8 cellular contexts compared by ENCODE assay signal in the genomic region with DNA sequence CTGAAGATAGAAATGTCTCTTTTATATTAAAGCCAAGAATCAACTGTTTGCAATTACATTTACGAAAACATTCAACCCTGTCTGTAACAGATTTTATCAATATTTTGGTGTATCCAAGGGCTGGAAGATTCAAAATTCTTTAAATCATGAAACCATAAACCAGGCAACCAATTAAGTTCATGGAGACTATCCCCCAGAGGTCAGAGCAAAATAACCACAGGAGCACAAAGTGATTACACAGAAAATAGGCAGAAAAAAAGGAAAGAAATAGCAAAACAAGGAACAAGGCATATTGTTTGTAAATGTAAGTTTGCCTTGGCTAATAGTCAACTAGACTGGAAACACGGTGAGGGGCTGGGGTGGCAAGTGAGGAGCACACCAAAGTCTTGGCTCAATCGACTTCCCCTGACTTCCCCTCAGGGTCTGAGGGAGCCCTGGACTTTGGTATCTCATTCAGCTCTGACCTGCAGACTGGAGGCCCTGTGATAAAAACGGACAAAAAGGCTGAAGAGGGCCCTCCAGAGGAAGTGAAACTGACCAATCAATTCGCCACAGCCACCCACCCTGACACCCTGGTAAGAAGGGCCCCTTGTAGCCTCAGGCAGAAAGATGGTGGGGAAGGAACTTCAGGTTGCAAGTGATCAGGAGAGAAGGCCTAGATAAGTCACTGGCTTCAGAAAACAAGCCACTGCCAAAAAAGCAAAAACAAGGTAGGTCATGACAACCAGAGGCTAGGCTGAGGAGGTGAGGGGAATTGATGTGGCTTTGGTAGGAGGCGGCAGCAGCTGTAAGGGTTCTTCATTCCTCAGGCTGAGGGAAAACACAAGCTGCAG. TPM values are rescaled to one million over a fixed set of nuclear protein-coding genes. Genes with fewer than 3 reads are reported as not detected.
A peak's percentile ranks its signal among the peaks of the same experiment; 100 is the strongest.
DNase-seq lines count a peak whose midpoint lies in the region; ATAC-seq and TF ChIP-seq lines count a peak whose summit lies in the region.

No MANE protein-coding gene starts in this region.

- no peak for TF ChIP-seq POLR2A in prostate gland (IDR thresholded peaks at IDR 0.05)

- TF ChIP-seq CTCF in prostate gland (IDR thresholded peaks at IDR 0.05), result no peak

- H3K27ac ChIP-seq in prostate gland, result peak overlapping the region; percentile 4 to 91

- DNase-seq in C1 segment of cervical spinal cord (lab: John Stamatoyannopoulos, UW) (peak in 13 of 14 donors; percentile 7 to 76 (median 56)), NCI-H69 (lab: John Stamatoyannopoulos, UW) (peak; percentile 32), foreskin melanocyte (peak; percentile 56), prostate gland (ENCODE audit: low spot score) (no peak), T1000 (lab: John Stamatoyannopoulos, UW) (no peak), GOT3 (lab: John Stamatoyannopoulos, UW) (no peak)
- peak; percentile 40 for DNase-seq in activated T-helper 1 cell treated with anti-CD3 and anti-CD28 coated beads, Interleukin-12 subunit alpha, Interleukin-12 subunit beta, Interleukin-2, Interleukin-4 antibody, amounts not matched to agents 30 ng/mL and 10 ng/mL and 1 ng/mL, durations not matched to agents 14 hours and 24 hours and 36 hours (ENCODE audit: low spot score)

- peak overlapping the region; percentile 99 for H3K27ac Mint-ChIP-seq in activated T-helper 1 cell treated with anti-CD3 and anti-CD28 coated beads, Interleukin-12 subunit alpha, Interleukin-12 subunit beta, Interleukin-2, Interleukin-4 antibody, amounts not matched to agents 30 ng/mL and 10 ng/mL and 1 ng/mL, durations not matched to agents 14 hours and 24 hours and 36 hours

- peaks cover 22% of the 10 kb centered on the region for H3K36me3 Mint-ChIP-seq in activated T-helper 1 cell treated with anti-CD3 and anti-CD28 coated beads, Interleukin-12 subunit alpha, Interleukin-12 subunit beta, Interleukin-2, Interleukin-4 antibody, amounts not matched to agents 30 ng/mL and 10 ng/mL and 1 ng/mL, durations not matched to agents 14 hours and 24 hours and 36 hours (ENCODE audit: low read depth)

- H3K27me3 ChIP-seq in prostate gland (replicated peaks; ENCODE audit: insufficient read depth), result no peaks in the 10 kb centered on the region

- no peaks in the 10 kb centered on the region for H3K36me3 ChIP-seq in prostate gland

- intact Hi-C loops in activated T-helper 1 cell treated with anti-CD3 and anti-CD28 coated beads, Interleukin-12 subunit alpha, Interleukin-12 subunit beta, Interleukin-2, Interleukin-4 antibody, amounts not matched to agents 30 ng/mL and 10 ng/mL and 1 ng/mL, durations not matched to agents 14 hours and 24 hours and 36 hours (cut with micrococcal nuclease), result no loop called here
- intact Hi-C loops in prostate gland (cut with DNase I), result loop anchor here (2.0 kb wide), 1 partner anchor 216 kb away; no protein-coding TSS in a partner anchor

- H3K27me3 Mint-ChIP-seq in activated T-helper 1 cell treated with anti-CD3 and anti-CD28 coated beads, Interleukin-12 subunit alpha, Interleukin-12 subunit beta, Interleukin-2, Interleukin-4 antibody, amounts not matched to agents 30 ng/mL and 10 ng/mL and 1 ng/mL, durations not matched to agents 14 hours and 24 hours and 36 hours (ENCODE audit: insufficient read depth), result peaks cover 3% of the 10 kb centered on the region

- no peaks in the 10 kb centered on the region for H3K4me1 ChIP-seq in prostate gland (replicated peaks)

- WGBS in prostate gland, result 60% methylated on average over 6 of the region's 6 CpGs

- peak; percentile 42 for ATAC-seq in GM21381 (IDR thresholded peaks at IDR 0.05; ENCODE audit: unreplicated experiment)

- no peaks in the 10 kb centered on the region for H3K9me3 ChIP-seq in prostate gland

- peak overlapping the region; percentile 100 for H3K4me3 Mint-ChIP-seq in activated T-helper 1 cell treated with anti-CD3 and anti-CD28 coated beads, Interleukin-12 subunit alpha, Interleukin-12 subunit beta, Interleukin-2, Interleukin-4 antibody, amounts not matched to agents 30 ng/mL and 10 ng/mL and 1 ng/mL, durations not matched to agents 14 hours and 24 hours and 36 hours

- H3K4me1 Mint-ChIP-seq in activated T-helper 1 cell treated with anti-CD3 and anti-CD28 coated beads, Interleukin-12 subunit alpha, Interleukin-12 subunit beta, Interleukin-2, Interleukin-4 antibody, amounts not matched to agents 30 ng/mL and 10 ng/mL and 1 ng/mL, durations not matched to agents 14 hours and 24 hours and 36 hours (ENCODE audit: low read depth), result peaks cover 70% of the 10 kb centered on the region

- peak overlapping the region in 1 of 2 donors; percentile 97 for H3K4me3 ChIP-seq in prostate gland

- peaks cover 8% of the 10 kb centered on the region for H3K9me3 Mint-ChIP-seq in activated T-helper 1 cell treated with anti-CD3 and anti-CD28 coated beads, Interleukin-12 subunit alpha, Interleukin-12 subunit beta, Interleukin-2, Interleukin-4 antibody, amounts not matched to agents 30 ng/mL and 10 ng/mL and 1 ng/mL, durations not matched to agents 14 hours and 24 hours and 36 hours

RNA-seq across cellular contexts. Expression of a gene that starts 1.9 kb away (rescaled TPM):
- total RNA-seq in activated T-helper 1 cell treated with anti-CD3 and anti-CD28 coated beads, Interleukin-12 subunit alpha, Interleukin-12 subunit beta, Interleukin-2, Interleukin-4 antibody, amounts not matched to agents 30 ng/mL and 10 ng/mL and 1 ng/mL, durations not matched to agents 14 hours and 24 hours and 36 hours, result 49.9 and 54.2 TPM in 2 replicates
- total RNA-seq in prostate gland, result 10 to 100 TPM; 26.2 to 77.6 TPM

RNA-seq across cellular contexts. Expression of a gene that starts 47.7 kb away (rescaled TPM):
- 71.8 and 83.6 TPM in 2 replicates for total RNA-seq in activated T-helper 1 cell treated with anti-CD3 and anti-CD28 coated beads, Interleukin-12 subunit alpha, Interleukin-12 subunit beta, Interleukin-2, Interleukin-4 antibody, amounts not matched to agents 30 ng/mL and 10 ng/mL and 1 ng/mL, durations not matched to agents 14 hours and 24 hours and 36 hours
- total RNA-seq in prostate gland, result 100 to 1,000 TPM in 1 of 2 donors, 10 to 100 TPM in 1; 72.5 to 126 TPM

Comparison
In these comparisons a context has a peak if more than half of its experiments do, and no peak if none do; other contexts are left out.
1. DNase-seq: peak in C1 segment of cervical spinal cord (13 of 14), NCI-H69 (single experiment), activated T-helper 1 cell treated with anti-CD3 and anti-CD28 coated beads, Interleukin-12 subunit alpha, Interleukin-12 subunit beta, Interleukin-2, Interleukin-4 antibody, amounts not matched to agents 30 ng/mL and 10 ng/mL and 1 ng/mL, durations not matched to agents 14 hours and 24 hours and 36 hours (single experiment) and foreskin melanocyte (single experiment); none in prostate gland (single experiment), T1000 (single experiment) and GOT3 (single experiment).